Comparison of ENCODE assay signal across 2 cellular contexts in the genomic region with DNA sequence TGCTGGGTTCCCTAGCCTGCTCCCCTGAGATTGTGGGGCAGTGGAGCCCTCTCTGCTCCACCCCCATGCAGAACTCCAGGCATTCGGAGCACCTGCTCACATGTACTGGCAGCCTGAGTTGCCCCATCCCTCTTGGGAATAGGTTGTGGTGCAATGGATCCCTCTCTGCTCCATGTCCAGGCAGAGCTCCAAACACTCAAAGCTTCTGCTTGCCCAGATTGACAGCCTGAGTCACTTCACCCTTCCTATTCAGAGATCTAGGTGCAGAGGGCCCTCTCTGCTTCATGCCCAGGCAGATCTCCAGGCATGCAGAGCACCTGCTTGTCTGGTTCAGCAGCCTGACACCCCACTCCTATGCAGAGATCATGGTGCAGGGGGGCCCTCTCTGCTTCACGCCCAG.
TF ChIP-seq lines count a peak whose summit lies in the region.

No MANE protein-coding gene starts in this region.

TF ChIP-seq in IMR-90, 13 proteins besides CTCF, POLR2A, EP300 and RAD21:
- TF ChIP-seq SMC3 (IDR thresholded peaks at IDR 0.05; ENCODE audit: low read depth, low read length): no peak
- TF ChIP-seq, protein P1, sequence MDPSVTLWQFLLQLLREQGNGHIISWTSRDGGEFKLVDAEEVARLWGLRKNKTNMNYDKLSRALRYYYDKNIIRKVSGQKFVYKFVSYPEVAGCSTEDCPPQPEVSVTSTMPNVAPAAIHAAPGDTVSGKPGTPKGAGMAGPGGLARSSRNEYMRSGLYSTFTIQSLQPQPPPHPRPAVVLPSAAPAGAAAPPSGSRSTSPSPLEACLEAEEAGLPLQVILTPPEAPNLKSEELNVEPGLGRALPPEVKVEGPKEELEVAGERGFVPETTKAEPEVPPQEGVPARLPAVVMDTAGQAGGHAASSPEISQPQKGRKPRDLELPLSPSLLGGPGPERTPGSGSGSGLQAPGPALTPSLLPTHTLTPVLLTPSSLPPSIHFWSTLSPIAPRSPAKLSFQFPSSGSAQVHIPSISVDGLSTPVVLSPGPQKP (IDR thresholded peaks at IDR 0.05; ENCODE audit: borderline replicate concordance, low read depth, low read length): no peak
- TF ChIP-seq CEBPB (IDR thresholded peaks at IDR 0.05; ENCODE audit: low read depth, low read length): no peak
- TF ChIP-seq RFX5 (IDR thresholded peaks at IDR 0.05; ENCODE audit: low read depth, low read length): no peak
- TF ChIP-seq, protein P2, sequence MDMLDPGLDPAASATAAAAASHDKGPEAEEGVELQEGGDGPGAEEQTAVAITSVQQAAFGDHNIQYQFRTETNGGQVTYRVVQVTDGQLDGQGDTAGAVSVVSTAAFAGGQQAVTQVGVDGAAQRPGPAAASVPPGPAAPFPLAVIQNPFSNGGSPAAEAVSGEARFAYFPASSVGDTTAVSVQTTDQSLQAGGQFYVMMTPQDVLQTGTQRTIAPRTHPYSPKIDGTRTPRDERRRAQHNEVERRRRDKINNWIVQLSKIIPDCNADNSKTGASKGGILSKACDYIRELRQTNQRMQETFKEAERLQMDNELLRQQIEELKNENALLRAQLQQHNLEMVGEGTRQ (IDR thresholded peaks at IDR 0.05; ENCODE audit: low read depth, low read length): no peak
- TF ChIP-seq MAFK (IDR thresholded peaks at IDR 0.05; ENCODE audit: low read depth, low read length): no peak
- no peak for TF ChIP-seq MAZ (IDR thresholded peaks at IDR 0.05; ENCODE audit: borderline replicate concordance, low read depth, low read length)

TF ChIP-seq in HepG2, 621 proteins besides CTCF, POLR2A, EP300 and RAD21:
- TF ChIP-seq MIXL1 (CRISPR knock-in tag; IDR thresholded peaks at IDR 0.05): no peak
- TF ChIP-seq GZF1 (CRISPR knock-in tag; IDR thresholded peaks at IDR 0.05): no peak
- no peak for TF ChIP-seq SMARCE1 (IDR thresholded peaks at IDR 0.05; ENCODE audit: borderline replicate concordance)
- TF ChIP-seq HOXA5 (CRISPR knock-in tag; IDR thresholded peaks at IDR 0.05): no peak
TF ChIP-seq in HepG2: peak in this region for 0.
